In genomic region chr3:159779883-159780282, GRCh38 we compare ENCODE assay signal across 27 cellular contexts.
DNase-seq lines count a peak whose midpoint lies in the region; FAIRE-seq and TF ChIP-seq lines count a peak whose summit lies in the region.
"Had no signal": no experiment of that assay in that cellular context is flagged by ENCODE, and none has a peak within 500 bp of the region (broad histone marks: within the 10 kb centered on the region; RNA-seq: fewer than 3 reads in every experiment).

No MANE protein-coding gene starts in this region.

- peak overlapping the region; percentile 72 to 92 for H3K27ac ChIP-seq in tibial artery
- H3K27ac ChIP-seq: heart left ventricle, PC-9, VCaP had no signal

- H3K9me3 ChIP-seq in tibial artery: no peaks in the 10 kb centered on the region
- H3K9me3 ChIP-seq: heart left ventricle had no signal

- no peak for TF ChIP-seq CTCF in tibial artery (IDR thresholded peaks at IDR 0.05)

- H3K4me3 ChIP-seq in tibial artery: no peak overlapping the region
- H3K4me3 ChIP-seq: GM23338, heart left ventricle, K562, PC-9 had no signal

- H3K27me3 ChIP-seq in tibial artery: no peaks in the 10 kb centered on the region
- H3K27me3 ChIP-seq: heart left ventricle had no signal

- FAIRE-seq in H54 (lab: Jason Lieb, UNC): peak; percentile 27
- FAIRE-seq: HTR-8/SVneo, K562 had no signal

- intact Hi-C loops in tibial artery (cut with DNase I; ENCODE audit: low total_unique reads): no loop called here

- no peak for DNase-seq in H54 (ENCODE audit: insufficient read length, low spot score)
- DNase-seq in amniotic epithelial cell (ENCODE audit: low read depth): peak; percentile 33
- peak; percentile 70 for DNase-seq in islet precursor cell
- peak in 1 of 2 donors; percentile 55 for DNase-seq in tibial artery
- DNase-seq in T-helper 9 cell: no peak
- no peak for DNase-seq in NCI-H2227 (lab: John Stamatoyannopoulos, UW; ENCODE audit: unreplicated experiment)
- DNase-seq in UCSD-AML1 (lab: John Stamatoyannopoulos, UW; ENCODE audit: unreplicated experiment): no peak
- no peak for DNase-seq in stimulated activated CD4-positive, alpha-beta T cell treated with anti-CD3 and anti-CD28 coated beads, Interleukin-15, amount 100 ng/mL, for 24 hours
- DNase-seq: activated CD4-positive, alpha-beta T cell treated with anti-CD3 and anti-CD28 coated beads for 48 hours; activated CD8-positive, alpha-beta memory T cell treated with anti-CD3 and anti-CD28 coated beads for 24 hours; activated effector memory CD4-positive, alpha-beta T cell treated with Interleukin-2 at 50 U/mL for 16 hours; C1 segment of cervical spinal cord; cortex of kidney; effector memory CD8-positive, alpha-beta T cell; heart left ventricle; naive thymus-derived CD8-positive, alpha-beta T cell; NCI-H1105 treated with DMSO at 0.1 percent for 48 hours; NCI-H1930; NCI-H526 treated with DMSO at 0.1 percent for 48 hours; occipital lobe; SHP77; substantia nigra had no signal

- no peaks in the 10 kb centered on the region for H3K36me3 ChIP-seq in tibial artery
- H3K36me3 ChIP-seq: heart left ventricle had no signal

- TF ChIP-seq POLR2A in H54 (IDR thresholded peaks at IDR 0.05; ENCODE audit: low read depth, low read length): no peak

- H3K4me1 ChIP-seq in tibial artery: peaks cover 0 to 99% (median 43%) of the 10 kb centered on the region in 4 donors

Comparison
In these comparisons a context has a peak if more than half of its experiments do, and no peak if none do; other contexts are left out.
1. DNase-seq: peak in amniotic epithelial cell (single experiment) and islet precursor cell (single experiment); none in H54 (single experiment), T-helper 9 cell (single experiment), NCI-H2227 (single experiment), UCSD-AML1 (single experiment) and stimulated activated CD4-positive, alpha-beta T cell treated with anti-CD3 and anti-CD28 coated beads, Interleukin-15, amount 100 ng/mL, for 24 hours (single experiment).